8 cellular contexts compared by ENCODE assay signal in the genomic region with DNA sequence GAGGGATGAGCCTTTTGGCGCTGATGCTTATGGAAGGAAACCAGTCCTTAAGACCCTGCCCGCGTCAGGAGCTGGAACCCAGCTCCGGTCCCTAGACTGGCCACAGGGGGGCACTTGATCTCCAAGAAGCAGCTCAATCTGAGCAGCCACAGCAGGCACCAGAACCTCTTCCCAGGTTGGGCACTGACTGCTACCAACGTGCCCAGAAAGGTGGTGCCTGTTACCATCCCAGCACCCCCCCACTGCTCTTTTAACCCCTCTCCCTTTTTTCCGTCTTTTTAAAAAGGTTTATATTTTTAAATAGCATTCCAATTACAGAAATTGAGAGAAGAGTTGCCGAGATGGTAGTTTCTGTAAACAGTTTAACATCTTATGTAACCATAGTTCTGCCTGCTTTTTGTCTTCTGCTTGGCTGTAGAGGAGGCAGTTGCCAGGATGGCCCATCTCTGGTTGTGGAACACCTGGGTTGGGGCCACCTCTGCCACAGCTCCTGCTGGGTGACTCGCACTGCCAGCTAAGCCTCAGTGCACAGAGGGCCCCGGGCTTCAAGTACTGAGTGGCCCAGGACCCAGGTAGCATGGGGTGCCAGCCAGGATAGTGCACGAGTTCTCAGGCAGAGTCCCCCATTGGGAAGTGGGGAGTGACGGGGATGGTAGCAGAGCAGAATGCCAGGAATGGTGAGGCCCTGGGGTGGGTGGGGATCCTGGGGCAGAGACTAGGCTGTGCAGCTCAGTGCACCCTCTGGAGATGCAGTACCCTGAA.
DNase-seq lines count a peak whose midpoint lies in the region; ATAC-seq and TF ChIP-seq lines count a peak whose summit lies in the region.

No MANE protein-coding gene starts in this region.

- POLR2A ChIA-PET in activated CD4-positive, alpha-beta T cell treated with anti-CD3 and anti-CD28 coated beads for 36 hours (lab: Charles Lee) = interaction anchor here (0.5 to 0.6 kb wide), 2 partner anchors 468 to 486 kb away, joined by 3 read pairs; no protein-coding TSS in a partner anchor

- peak overlapping the region in 1 of 2 donors; percentile 79 for H3K9ac ChIP-seq in colonic mucosa (ENCODE audit: low read depth in 2 of 2, low read length in 2 of 2)

- peaks cover 8% of the 10 kb centered on the region for H3K4me1 Mint-ChIP-seq in activated CD4-positive, alpha-beta T cell treated with anti-CD3 and anti-CD28 coated beads for 36 hours

- DNase-seq in AG09309 (ENCODE audit: low read depth) (no peak), MG63 (peak; percentile 70), colonic mucosa (peak; percentile 70), right lobe of liver (peak in 1 of 3 donors; percentile 57)
- DNase-seq in activated CD4-positive, alpha-beta T cell treated with anti-CD3 and anti-CD28 coated beads for 36 hours = peak; percentile 84
- peak; percentile 41 to 61 (median 45) for DNase-seq in stimulated activated CD4-positive, alpha-beta T cell treated with anti-CD3 and anti-CD28 coated beads, TNF-alpha, amount 100 ng/mL, for 48 hours (ENCODE audit: low read depth in 3 of 3)

- TF ChIP-seq POLR2A in right lobe of liver (IDR thresholded peaks at IDR 0.05) = no peak

- no peak overlapping the region for H3K4me3 Mint-ChIP-seq in activated CD4-positive, alpha-beta T cell treated with anti-CD3 and anti-CD28 coated beads for 36 hours

- H3K36me3 Mint-ChIP-seq in activated CD4-positive, alpha-beta T cell treated with anti-CD3 and anti-CD28 coated beads for 36 hours (ENCODE audit: low read depth) = peaks cover 8% of the 10 kb centered on the region

- H3K27me3 Mint-ChIP-seq in activated CD4-positive, alpha-beta T cell treated with anti-CD3 and anti-CD28 coated beads for 36 hours = no peaks in the 10 kb centered on the region

- CTCF ChIA-PET in activated CD4-positive, alpha-beta T cell treated with anti-CD3 and anti-CD28 coated beads for 36 hours (lab: Charles Lee) = interaction anchor here (0.6 to 21.0 kb wide), 33 partner anchors 9 to 469 kb away, joined by 3 to 616 read pairs (median 4); a partner anchor contains a TSS

- H3K27ac Mint-ChIP-seq in activated CD4-positive, alpha-beta T cell treated with anti-CD3 and anti-CD28 coated beads for 36 hours = no peak overlapping the region

- no peaks in the 10 kb centered on the region for H3K9me3 Mint-ChIP-seq in activated CD4-positive, alpha-beta T cell treated with anti-CD3 and anti-CD28 coated beads for 36 hours (ENCODE audit: low read depth)

- TF ChIP-seq CTCF in AG09309 (IDR thresholded peaks at IDR 0.05; ENCODE audit: control insufficient read depth, insufficient read depth, low read depth, low read length, missing control alignments) (peak; percentile 79), colonic mucosa (IDR thresholded peaks at IDR 0.05) (peak; percentile 66), right lobe of liver (IDR thresholded peaks at IDR 0.05) (peak; percentile 42 to 60 (median 54))

- ATAC-seq in GM18909 (IDR thresholded peaks at IDR 0.05; ENCODE audit: poor library complexity, unreplicated experiment) = peak; percentile 71
- ATAC-seq in activated CD4-positive, alpha-beta T cell treated with anti-CD3 and anti-CD28 coated beads for 36 hours = peak; percentile 80
- peak; percentile 28 to 45 (median 34) for ATAC-seq in right lobe of liver
- ATAC-seq in GM19452 (IDR thresholded peaks at IDR 0.05; ENCODE audit: unreplicated experiment) = no peak

- H3K27me3 ChIP-seq in MG63 = no peaks in the 10 kb centered on the region
- H3K27me3 ChIP-seq in colonic mucosa = no peaks in the 10 kb centered on the region
- H3K27me3 ChIP-seq in right lobe of liver = no peaks in the 10 kb centered on the region

- H3K27ac ChIP-seq in colonic mucosa = peak overlapping the region; percentile 79
- no peak overlapping the region for H3K27ac ChIP-seq in right lobe of liver

- intact Hi-C loops in activated CD4-positive, alpha-beta T cell treated with anti-CD3 and anti-CD28 coated beads for 36 hours (cut with DNase I, micrococcal nuclease) = loop anchor here (1.0 to 5.0 kb wide), 4 partner anchors 111 to 482 kb away; a partner anchor contains a TSS
- intact Hi-C loops in colonic mucosa (cut with DNase I) (loop anchor here (5.0 kb wide), 1 partner anchor 68 kb away; no protein-coding TSS in a partner anchor), right lobe of liver (cut with DNase I) (loop anchor here (5.0 kb wide), 2 partner anchors 102 to 117 kb away; no protein-coding TSS in a partner anchor)

- 58% methylated on average over 8 of the region's 11 CpGs for WGBS in right lobe of liver (ENCODE audit: insufficient coverage, low coverage, low lambda C conversion rate, missing lambda C conversion rate)

- H3K4me3 ChIP-seq in AG09309 (ENCODE audit: control insufficient read depth, low read depth, low read length) (no peak overlapping the region), MG63 (no peak overlapping the region), colonic mucosa (no peak overlapping the region), right lobe of liver (no peak overlapping the region)

- no peaks in the 10 kb centered on the region for H3K9me3 ChIP-seq in MG63
- H3K9me3 ChIP-seq in colonic mucosa = no peaks in the 10 kb centered on the region
- no peaks in the 10 kb centered on the region for H3K9me3 ChIP-seq in right lobe of liver

- H3K4me1 ChIP-seq in colonic mucosa (peaks cover 16% of the 10 kb centered on the region), right lobe of liver (peaks cover 3 to 37% (median 6%) of the 10 kb centered on the region in 4 donors)

- H3K36me3 ChIP-seq in MG63 = peaks cover 20% of the 10 kb centered on the region
- no peaks in the 10 kb centered on the region for H3K36me3 ChIP-seq in colonic mucosa
- H3K36me3 ChIP-seq in right lobe of liver = peaks cover 0 to 4% (median under 1%) of the 10 kb centered on the region in 4 donors
